27 cellular contexts compared by ENCODE assay signal in the genomic region with DNA sequence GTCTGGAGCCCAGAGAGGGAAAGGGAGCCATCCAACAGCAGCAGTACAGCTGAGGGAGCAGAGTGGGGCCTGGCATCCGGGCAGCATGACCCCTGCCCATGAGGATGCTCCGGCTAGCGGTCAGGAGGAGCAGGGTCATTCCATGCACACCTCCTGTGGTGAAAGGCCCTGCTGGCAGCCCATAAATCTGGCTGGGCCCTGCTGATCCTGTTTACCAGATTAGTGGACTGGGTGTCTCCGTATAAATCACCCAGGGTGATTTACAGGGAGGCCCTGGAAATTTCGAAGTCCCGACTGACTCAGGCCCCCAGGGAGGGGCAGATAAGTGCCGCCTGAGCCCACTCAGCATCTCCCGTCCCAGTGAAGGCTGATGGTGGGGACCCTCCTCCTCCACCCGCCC.
"Had no signal": no experiment of that assay in that cellular context is flagged by ENCODE, and none has a peak within 500 bp of the region (broad histone marks: within the 10 kb centered on the region; RNA-seq: fewer than 3 reads in every experiment).

No MANE protein-coding gene starts in this region.

- H3K9me3 Mint-ChIP-seq: activated naive CD8-positive, alpha-beta T cell treated with anti-CD3 and anti-CD28 coated beads, Interleukin-2, amount 10 ng/mL, durations not matched to agents 7 days and 5 days had no signal

- H3K9me3 ChIP-seq: adrenal gland, breast epithelium had no signal

- H3K27ac ChIP-seq: adrenal gland, breast epithelium, SK-N-MC had no signal

- H3K4me1 Mint-ChIP-seq: activated naive CD8-positive, alpha-beta T cell treated with anti-CD3 and anti-CD28 coated beads, Interleukin-2, amount 10 ng/mL, durations not matched to agents 7 days and 5 days had no signal

- H3K4me3 ChIP-seq: adrenal gland, breast epithelium, SK-N-MC had no signal

- ATAC-seq: activated CD8-positive, alpha-beta T cell treated with anti-CD3 and anti-CD28 coated beads, Interleukin-2, amount 10 ng/mL, durations not matched to agents 7 days and 5 days; PC-3 had no signal

- H3K27me3 ChIP-seq: adrenal gland had no signal

- DNase-seq: activated CD4-positive, alpha-beta T cell treated with anti-CD3 and anti-CD28 coated beads for 48 hours; activated CD4-positive, alpha-beta T cell treated with anti-CD3 and anti-CD28 coated beads, Interleukin-2, amount 50 U/mL, for 4 hours; activated CD4-positive, CD25-positive, alpha-beta regulatory T cell treated with anti-CD3 and anti-CD28 coated beads, Interleukin-2, amount 50 U/mL, for 72 hours; activated CD8-positive, alpha-beta memory T cell treated with anti-CD3 and anti-CD28 coated beads, Interleukin-2, amount 50 U/mL, for 48 hours; activated CD8-positive, alpha-beta T cell treated with anti-CD3 and anti-CD28 coated beads, Interleukin-2, amount 10 ng/mL, durations not matched to agents 7 days and 5 days; activated naive CD4-positive, alpha-beta T cell treated with anti-CD3 and anti-CD28 coated beads, Interleukin-2, amount 50 U/mL, for 16 hours; activated naive CD8-positive, alpha-beta T cell treated with anti-CD3 and anti-CD28 coated beads, Interleukin-2, amount 10 ng/mL, durations not matched to agents 7 days and 5 days; activated T-cell treated with anti-CD3 and anti-CD28 coated beads, Interleukin-2, amount 50 U/mL, for 1 hour; adrenal gland; aorta; caudate nucleus; Kasumi-1; KBM-7; NCI-H1105 treated with DMSO at 0.1 percent for 48 hours; NCI-H1436 treated with DMSO at 0.1 percent for 48 hours; NCI-H187 treated with DMSO at 0.1 percent for 48 hours; NCI-H2081 treated with DMSO at 0.1 percent for 48 hours; NCI-H2171; NCI-H2227 treated with DMSO at 0.1 percent for 48 hours; NCI-H446 treated with DMSO at 0.1 percent for 48 hours; NCI-H524 treated with DMSO at 0.1 percent for 48 hours; NCI-H774; PC-3; SIG-M5; T-helper 1 cell had no signal

- H3K4me1 ChIP-seq: adrenal gland, breast epithelium had no signal

- H3K36me3 ChIP-seq: adrenal gland, breast epithelium had no signal

- H3K36me3 Mint-ChIP-seq: activated naive CD8-positive, alpha-beta T cell treated with anti-CD3 and anti-CD28 coated beads, Interleukin-2, amount 10 ng/mL, durations not matched to agents 7 days and 5 days had no signal

- H3K27ac Mint-ChIP-seq: activated CD8-positive, alpha-beta T cell treated with anti-CD3 and anti-CD28 coated beads, Interleukin-2, amount 10 ng/mL, durations not matched to agents 7 days and 5 days; activated naive CD8-positive, alpha-beta T cell treated with anti-CD3 and anti-CD28 coated beads, Interleukin-2, amount 10 ng/mL, durations not matched to agents 7 days and 5 days had no signal

- H3K4me3 Mint-ChIP-seq: activated CD8-positive, alpha-beta T cell treated with anti-CD3 and anti-CD28 coated beads, Interleukin-2, amount 10 ng/mL, durations not matched to agents 7 days and 5 days; activated naive CD8-positive, alpha-beta T cell treated with anti-CD3 and anti-CD28 coated beads, Interleukin-2, amount 10 ng/mL, durations not matched to agents 7 days and 5 days had no signal
